In genomic region chrX:110180928-110181310, GRCh38 we compare ENCODE assay signal across 9 cellular contexts.
DNase-seq lines count a peak whose midpoint lies in the region; ATAC-seq, FAIRE-seq and TF ChIP-seq lines count a peak whose summit lies in the region.
"Had no signal": no experiment of that assay in that cellular context is flagged by ENCODE, and none has a peak within 500 bp of the region (broad histone marks: within the 10 kb centered on the region; RNA-seq: fewer than 3 reads in every experiment).

No MANE protein-coding gene starts in this region.

- H3K36me3 ChIP-seq in suprapubic skin (no peaks in the 10 kb centered on the region), thyroid gland (no peaks in the 10 kb centered on the region)

- TF ChIP-seq EP300 in suprapubic skin (IDR thresholded peaks at IDR 0.05), result no peak

- H3K4me1 ChIP-seq in suprapubic skin (peaks cover 6% of the 10 kb centered on the region), thyroid gland (no peaks in the 10 kb centered on the region)

- intact Hi-C loops in thyroid gland (cut with DNase I), result no loop called here

- peak; percentile 8 for DNase-seq in GM19239 (ENCODE audit: insufficient read length, low spot score)
- DNase-seq in amniotic epithelial cell (ENCODE audit: low read depth), result peak; percentile 40
- DNase-seq in suprapubic skin (ENCODE audit: low spot score in 2 of 2), result no peak
- DNase-seq in activated CD4-positive, alpha-beta T cell treated with anti-CD3 and anti-CD28 coated beads, Interleukin-2, amount 50 U/mL, for 48 hours, result no peak
- DNase-seq in NCI-H526 treated with DMSO at 0.1 percent for 48 hours (lab: John Stamatoyannopoulos, UW), result no peak
- DNase-seq in thyroid gland, result no peak
- DNase-seq in G401 (ENCODE audit: low spot score), result no peak
- DNase-seq: activated effector memory CD4-positive, alpha-beta T cell treated with Interleukin-2 at 50 U/mL for 16 hours had no signal

- 52% methylated on average over 6 of the region's 6 CpGs for WGBS in suprapubic skin
- WGBS in thyroid gland, 2 donors, result 73 to 76% methylated on average over 6 of the region's 6 CpGs

- in situ Hi-C loops in G401 (cut with HindIII; ENCODE audit: low sequenced_read_pairs), result no loop called here

- H3K27me3 ChIP-seq in suprapubic skin (no peaks in the 10 kb centered on the region), thyroid gland (no peaks in the 10 kb centered on the region)

- no peak for TF ChIP-seq POLR2A in suprapubic skin (IDR thresholded peaks at IDR 0.05)
- no peak for TF ChIP-seq POLR2A in thyroid gland (IDR thresholded peaks at IDR 0.05)

- no peak for TF ChIP-seq CTCF in suprapubic skin (IDR thresholded peaks at IDR 0.05)
- TF ChIP-seq CTCF in thyroid gland (IDR thresholded peaks at IDR 0.05), result no peak

- FAIRE-seq in GM19239 (lab: Jason Lieb, UNC), result peak; percentile 76

- H3K27ac ChIP-seq in suprapubic skin, result peak overlapping the region; percentile 18
- H3K27ac ChIP-seq in thyroid gland, result no peak overlapping the region

- peak; percentile 73 for ATAC-seq in HG03025 (IDR thresholded peaks at IDR 0.05; ENCODE audit: low FRiP score, unreplicated experiment)

- H3K9me3 ChIP-seq in suprapubic skin (no peaks in the 10 kb centered on the region), thyroid gland (no peaks in the 10 kb centered on the region)

- H3K4me3 ChIP-seq in suprapubic skin (no peak overlapping the region), thyroid gland (replicated peaks in 1 of 3) (no peak overlapping the region)

Comparison
In these comparisons a context has a peak if more than half of its experiments do, and no peak if none do; other contexts are left out.
1. DNase-seq: peak in GM19239 (single experiment) and amniotic epithelial cell (single experiment); none in suprapubic skin (0 of 2), activated CD4-positive, alpha-beta T cell treated with anti-CD3 and anti-CD28 coated beads, Interleukin-2, amount 50 U/mL, for 48 hours (0 of 2), NCI-H526 treated with DMSO at 0.1 percent for 48 hours (single experiment), thyroid gland (0 of 2) and G401 (single experiment).